ENCODE assay signal across 27 cellular contexts in genomic region chr1:179055930-179056329, GRCh38.
"Had no signal": no experiment of that assay in that cellular context is flagged by ENCODE, and none has a peak within 500 bp of the region (broad histone marks: within the 10 kb centered on the region; RNA-seq: fewer than 3 reads in every experiment).

No MANE protein-coding gene starts in this region.

- H3K27ac ChIP-seq: ascending aorta, cardiac muscle cell, Peyer's patch had no signal

- H3K27me3 Mint-ChIP-seq: activated B cell treated with CpG ODN at 0.5 μM for 24 hours; activated CD4-positive, alpha-beta memory T cell treated with anti-CD3 and anti-CD28 coated beads, Interleukin-2, amount 10 ng/mL, durations not matched to agents 7 days and 5 days; activated CD4-positive, alpha-beta T cell treated with anti-CD3 and anti-CD28 coated beads, Interleukin-2, amount 10 ng/mL, durations not matched to agents 7 days and 5 days; activated naive CD8-positive, alpha-beta T cell treated with anti-CD3 and anti-CD28 coated beads, Interleukin-2, amount 50 U/mL, for 24 hours; brain had no signal

- H3K4me1 Mint-ChIP-seq: activated B cell treated with CpG ODN at 0.5 μM for 24 hours; activated CD4-positive, alpha-beta memory T cell treated with anti-CD3 and anti-CD28 coated beads, Interleukin-2, amount 10 ng/mL, durations not matched to agents 7 days and 5 days; activated CD4-positive, alpha-beta T cell treated with anti-CD3 and anti-CD28 coated beads, Interleukin-2, amount 10 ng/mL, durations not matched to agents 7 days and 5 days; activated naive CD8-positive, alpha-beta T cell treated with anti-CD3 and anti-CD28 coated beads, Interleukin-2, amount 50 U/mL, for 24 hours had no signal

- DNase-seq: activated B cell treated with CpG ODN at 0.5 μM for 24 hours; activated CD4-positive, alpha-beta memory T cell treated with anti-CD3 and anti-CD28 coated beads, Interleukin-2, amount 10 ng/mL, durations not matched to agents 7 days and 5 days; activated CD4-positive, alpha-beta T cell treated with anti-CD3 and anti-CD28 coated beads, Interleukin-2, amount 10 ng/mL, durations not matched to agents 7 days and 5 days; activated effector memory CD4-positive, alpha-beta T cell treated with Interleukin-2 at 50 U/mL for 16 hours; activated naive CD4-positive, alpha-beta T cell treated with Interleukin-2 at 50 U/mL for 16 hours; activated naive CD8-positive, alpha-beta T cell treated with anti-CD3 and anti-CD28 coated beads, Interleukin-2, amount 50 U/mL, for 24 hours; activated T-cell treated with anti-CD3 and anti-CD28 coated beads for 4 hours; amniotic stem cell; Karpas-422; MM.1S; NCI-H1105; NCI-H1436; NCI-H1694 treated with DMSO at 0.1 percent for 48 hours; NCI-H2029 treated with DMSO at 0.1 percent for 48 hours; NCI-H345; NCI-H510A; NCI-H526 treated with DMSO at 0.1 percent for 48 hours; NCI-H82; NK-92 treated with Interleukin-12 subunit alpha and Interleukin-12 subunit beta, amount 100 ng/mL, for 24 hours; OCI-M1; Peyer's patch; SHP77 had no signal

- H3K9me3 Mint-ChIP-seq: activated CD4-positive, alpha-beta memory T cell treated with anti-CD3 and anti-CD28 coated beads, Interleukin-2, amount 10 ng/mL, durations not matched to agents 7 days and 5 days; activated CD4-positive, alpha-beta T cell treated with anti-CD3 and anti-CD28 coated beads, Interleukin-2, amount 10 ng/mL, durations not matched to agents 7 days and 5 days; activated naive CD4-positive, alpha-beta T cell treated with anti-CD3 and anti-CD28 coated beads, Interleukin-2, amount 50 U/mL, for 72 hours; activated naive CD8-positive, alpha-beta T cell treated with anti-CD3 and anti-CD28 coated beads, Interleukin-2, amount 50 U/mL, for 24 hours; T-helper 1 cell treated with Interleukin-12 subunit alpha and Interleukin-12 subunit beta and Interleukin-4 antibody, amounts not matched to agents 30 μg/mL and 1 μg/mL, for 36 hours had no signal

- H3K9me3 ChIP-seq: ascending aorta, Peyer's patch had no signal

- H3K27ac Mint-ChIP-seq: activated B cell treated with CpG ODN at 0.5 μM for 24 hours; activated CD4-positive, alpha-beta memory T cell treated with anti-CD3 and anti-CD28 coated beads, Interleukin-2, amount 10 ng/mL, durations not matched to agents 7 days and 5 days; activated CD4-positive, alpha-beta T cell treated with anti-CD3 and anti-CD28 coated beads, Interleukin-2, amount 10 ng/mL, durations not matched to agents 7 days and 5 days; activated naive CD4-positive, alpha-beta T cell treated with anti-CD3 and anti-CD28 coated beads, Interleukin-2, amount 50 U/mL, for 72 hours; activated naive CD8-positive, alpha-beta T cell treated with anti-CD3 and anti-CD28 coated beads, Interleukin-2, amount 50 U/mL, for 24 hours; brain; T-helper 1 cell treated with Interleukin-12 subunit alpha and Interleukin-12 subunit beta and Interleukin-4 antibody, amounts not matched to agents 30 μg/mL and 1 μg/mL, for 36 hours had no signal

- H3K4me3 Mint-ChIP-seq: activated B cell treated with CpG ODN at 0.5 μM for 24 hours; activated CD4-positive, alpha-beta memory T cell treated with anti-CD3 and anti-CD28 coated beads, Interleukin-2, amount 10 ng/mL, durations not matched to agents 7 days and 5 days; activated CD4-positive, alpha-beta T cell treated with anti-CD3 and anti-CD28 coated beads, Interleukin-2, amount 10 ng/mL, durations not matched to agents 7 days and 5 days; activated naive CD8-positive, alpha-beta T cell treated with anti-CD3 and anti-CD28 coated beads, Interleukin-2, amount 50 U/mL, for 24 hours; brain; T-helper 1 cell treated with Interleukin-12 subunit alpha and Interleukin-12 subunit beta and Interleukin-4 antibody, amounts not matched to agents 30 μg/mL and 1 μg/mL, for 36 hours had no signal

- H3K27me3 ChIP-seq: ascending aorta, cardiac muscle cell, Peyer's patch had no signal

- H3K4me1 ChIP-seq: ascending aorta, Peyer's patch had no signal

- H3K36me3 ChIP-seq: cardiac muscle cell had no signal

- H3K4me3 ChIP-seq: ascending aorta, cardiac muscle cell, Peyer's patch had no signal

- ATAC-seq: activated naive CD4-positive, alpha-beta T cell treated with anti-CD3 and anti-CD28 coated beads, Interleukin-2, amount 50 U/mL, for 72 hours; activated naive CD8-positive, alpha-beta T cell treated with anti-CD3 and anti-CD28 coated beads, Interleukin-2, amount 50 U/mL, for 24 hours had no signal
